ENCODE assay signal across 12 cellular contexts in the genomic region with DNA sequence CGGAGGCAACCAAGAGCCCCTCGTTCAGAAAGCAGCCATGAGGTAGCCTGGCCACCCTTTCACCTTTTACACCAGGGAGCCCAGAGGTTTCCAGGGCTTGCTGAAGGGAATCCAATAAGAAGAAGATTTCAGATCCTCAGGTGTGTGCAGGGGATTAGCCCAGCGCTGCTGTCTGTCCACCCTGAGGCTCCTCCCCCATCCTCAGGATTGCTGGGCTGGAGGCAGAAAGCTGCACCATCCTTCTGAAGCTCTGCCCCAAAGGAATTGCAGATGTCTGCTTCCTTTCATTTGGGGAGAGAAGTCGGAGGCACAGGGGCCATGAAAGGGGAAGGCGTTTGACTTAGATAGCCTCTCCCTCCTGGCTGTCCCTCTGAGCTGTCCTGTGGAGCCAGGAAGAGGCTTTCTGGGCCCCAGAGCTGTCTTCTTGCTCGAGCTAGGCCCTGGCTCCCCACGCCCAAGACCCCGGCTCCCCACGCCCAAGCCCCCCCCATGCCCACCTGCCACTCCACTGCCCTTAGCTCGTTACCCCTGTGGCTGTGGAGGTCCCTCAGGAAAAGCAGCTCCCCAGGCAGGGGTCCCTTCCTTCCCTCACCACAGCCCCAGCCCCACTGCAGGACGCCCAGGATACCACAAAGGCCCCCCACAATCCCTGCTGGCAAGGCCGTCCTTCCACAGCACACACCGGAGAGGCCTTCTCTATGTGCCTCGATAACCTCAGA.
"Had no signal": no experiment of that assay in that cellular context is flagged by ENCODE, and none has a peak within 500 bp of the region (broad histone marks: within the 10 kb centered on the region; RNA-seq: fewer than 3 reads in every experiment).

No MANE protein-coding gene starts in this region.

- H3K27ac ChIP-seq: hepatocyte, lower lobe of right lung, skin epidermis, thyroid gland, vagina had no signal

- H3K79me2 ChIP-seq: hepatocyte had no signal

- H3K9me3 ChIP-seq: lower lobe of right lung, thyroid gland, vagina had no signal

- H3K4me2 ChIP-seq: hepatocyte had no signal

- ATAC-seq: activated CD4-positive, CD25-positive, alpha-beta regulatory T cell treated with anti-CD3 and anti-CD28 coated beads, Interleukin-2, amount 50 U/mL, for 24 hours; activated naive CD4-positive, alpha-beta T cell treated with anti-CD3 and anti-CD28 coated beads, Interleukin-2, amount 50 U/mL, for 72 hours; naive thymus-derived CD4-positive, alpha-beta T cell had no signal

- DNase-seq: activated T-cell treated with anti-CD3 and anti-CD28 coated beads, Interleukin-2, amount 50 U/mL, for 1 hour; amygdala; erythroblast; lower lobe of right lung; naive thymus-derived CD4-positive, alpha-beta T cell; stimulated activated CD4-positive, alpha-beta T cell treated with anti-CD3 and anti-CD28 coated beads, Interleukin-4, amount 100 ng/mL, for 4 hours; thyroid gland had no signal

- H2AFZ ChIP-seq: hepatocyte had no signal

- H3K4me1 ChIP-seq: lower lobe of right lung, thyroid gland, vagina had no signal

- H3K4me3 ChIP-seq: hepatocyte, lower lobe of right lung, skin epidermis, thyroid gland, vagina had no signal

- H3K27me3 ChIP-seq: hepatocyte, thyroid gland, vagina had no signal

- H3K36me3 ChIP-seq: lower lobe of right lung, thyroid gland, vagina had no signal
